ENCODE assay signal across 23 cellular contexts in the genomic region with DNA sequence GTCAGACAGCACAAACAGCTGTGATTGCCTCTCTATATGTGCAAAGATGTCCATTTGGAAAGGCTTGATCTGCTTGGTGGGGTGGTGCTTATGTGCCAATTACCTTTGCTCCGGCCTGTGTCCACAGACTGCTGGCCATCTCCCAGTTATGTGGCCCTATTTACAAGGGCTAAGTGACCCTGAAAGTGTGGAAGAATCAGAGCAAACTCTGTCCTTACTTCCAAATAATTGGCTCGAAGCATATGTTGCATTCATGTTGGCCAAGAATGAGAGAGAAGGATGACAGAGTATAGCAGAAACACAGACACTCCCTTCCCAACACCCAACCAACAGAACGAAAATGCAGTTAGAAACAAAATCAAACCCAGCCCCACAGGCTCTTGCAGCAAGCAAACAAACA.
"Had no signal": no experiment of that assay in that cellular context is flagged by ENCODE, and none has a peak within 500 bp of the region (broad histone marks: within the 10 kb centered on the region; RNA-seq: fewer than 3 reads in every experiment).

No MANE protein-coding gene starts in this region.

- H3K9me3 Mint-ChIP-seq: endodermal cell had no signal

- H3K27ac ChIP-seq: esophagus squamous epithelium, hepatocyte, ovary, prostate gland, spleen, uterus had no signal

- H3K4me3 ChIP-seq: esophagus squamous epithelium, hepatocyte, ovary, prostate gland, spleen, uterus had no signal

- H3K27me3 Mint-ChIP-seq: activated CD4-positive, alpha-beta T cell treated with anti-CD3 and anti-CD28 coated beads for 36 hours; activated CD8-positive, alpha-beta memory T cell treated with anti-CD3 and anti-CD28 coated beads, Interleukin-2, amount 10 ng/mL, durations not matched to agents 7 days and 5 days; activated naive CD4-positive, alpha-beta T cell treated with anti-CD3 and anti-CD28 coated beads, Interleukin-2, amount 50 U/mL, for 24 hours; activated naive CD8-positive, alpha-beta T cell treated with anti-CD3 and anti-CD28 coated beads, Interleukin-2, amount 50 U/mL, for 24 hours; stimulated activated naive CD8-positive, alpha-beta T cell treated with anti-CD3 and anti-CD28 coated beads, Interleukin-15, Interleukin-2, amounts not matched to agents 100 ng/mL and 50 ng/mL, for 24 hours; type B pancreatic cell had no signal

- H3K4me1 ChIP-seq: esophagus squamous epithelium, prostate gland had no signal

- H3K36me3 Mint-ChIP-seq: type B pancreatic cell had no signal

- H3K27me3 ChIP-seq: esophagus squamous epithelium, hepatocyte, ovary, spleen, uterus had no signal

- H3K4me2 ChIP-seq: hepatocyte had no signal

- H3K79me2 ChIP-seq: hepatocyte had no signal

- H3K4me3 Mint-ChIP-seq: activated CD4-positive, alpha-beta T cell treated with anti-CD3 and anti-CD28 coated beads for 36 hours; activated CD8-positive, alpha-beta memory T cell treated with anti-CD3 and anti-CD28 coated beads, Interleukin-2, amount 10 ng/mL, durations not matched to agents 7 days and 5 days; activated CD8-positive, alpha-beta T cell treated with anti-CD3 and anti-CD28 coated beads, Interleukin-2, amount 10 ng/mL, durations not matched to agents 7 days and 5 days; activated naive CD4-positive, alpha-beta T cell treated with anti-CD3 and anti-CD28 coated beads, Interleukin-2, amount 50 U/mL, for 24 hours; activated naive CD8-positive, alpha-beta T cell treated with anti-CD3 and anti-CD28 coated beads, Interleukin-2, amount 50 U/mL, for 24 hours; endodermal cell; nephron progenitor cell; stimulated activated naive CD8-positive, alpha-beta T cell treated with anti-CD3 and anti-CD28 coated beads, Interleukin-15, Interleukin-2, amounts not matched to agents 100 ng/mL and 50 ng/mL, for 24 hours; T-helper 2 cell treated with Interferon-gamma antibody and Interleukin-4, amounts not matched to agents 5 μg/mL and 100 μg/mL, for 36 hours; type B pancreatic cell had no signal

- DNase-seq: activated CD4-positive, alpha-beta T cell treated with anti-CD3 and anti-CD28 coated beads for 36 hours; activated CD4-positive, CD25-positive, alpha-beta regulatory T cell; activated CD8-positive, alpha-beta memory T cell treated with anti-CD3 and anti-CD28 coated beads, Interleukin-2, amount 10 ng/mL, durations not matched to agents 7 days and 5 days; activated CD8-positive, alpha-beta T cell treated with anti-CD3 and anti-CD28 coated beads, Interleukin-2, amount 10 ng/mL, durations not matched to agents 7 days and 5 days; activated naive CD8-positive, alpha-beta T cell treated with anti-CD3 and anti-CD28 coated beads, Interleukin-2, amount 50 U/mL, for 24 hours; activated T-cell treated with anti-CD3 and anti-CD28 coated beads, Interleukin-2, amount 50 U/mL, for 48 hours; amygdala; central memory CD4-positive, alpha-beta T cell; endodermal cell; esophagus squamous epithelium; kidney; nephron progenitor cell; ovary; spleen; uterus had no signal

- ATAC-seq: activated CD4-positive, alpha-beta T cell treated with anti-CD3 and anti-CD28 coated beads for 36 hours; activated CD8-positive, alpha-beta memory T cell treated with anti-CD3 and anti-CD28 coated beads, Interleukin-2, amount 10 ng/mL, durations not matched to agents 7 days and 5 days; activated CD8-positive, alpha-beta T cell treated with anti-CD3 and anti-CD28 coated beads, Interleukin-2, amount 10 ng/mL, durations not matched to agents 7 days and 5 days; activated naive CD8-positive, alpha-beta T cell treated with anti-CD3 and anti-CD28 coated beads, Interleukin-2, amount 50 U/mL, for 24 hours; SK-N-SH treated with all-trans-retinoic acid at 6 μM for 48 hours had no signal

- H2AFZ ChIP-seq: hepatocyte had no signal

- H3K27ac Mint-ChIP-seq: activated CD4-positive, alpha-beta T cell treated with anti-CD3 and anti-CD28 coated beads for 36 hours; activated CD8-positive, alpha-beta memory T cell treated with anti-CD3 and anti-CD28 coated beads, Interleukin-2, amount 10 ng/mL, durations not matched to agents 7 days and 5 days; activated CD8-positive, alpha-beta T cell treated with anti-CD3 and anti-CD28 coated beads, Interleukin-2, amount 10 ng/mL, durations not matched to agents 7 days and 5 days; activated naive CD4-positive, alpha-beta T cell treated with anti-CD3 and anti-CD28 coated beads, Interleukin-2, amount 50 U/mL, for 24 hours; activated naive CD8-positive, alpha-beta T cell treated with anti-CD3 and anti-CD28 coated beads, Interleukin-2, amount 50 U/mL, for 24 hours; activated T-helper 2 cell treated with anti-CD3 and anti-CD28 coated beads, Interferon-gamma antibody, Interleukin-2, Interleukin-4, amounts not matched to agents 10 μg/mL and 5 μg/mL and 100 μg/mL, durations not matched to agents 14 hours and 24 hours and 36 hours; endodermal cell; stimulated activated naive CD8-positive, alpha-beta T cell treated with anti-CD3 and anti-CD28 coated beads, Interleukin-15, Interleukin-2, amounts not matched to agents 100 ng/mL and 50 ng/mL, for 24 hours; T-helper 2 cell treated with Interferon-gamma antibody and Interleukin-4, amounts not matched to agents 5 μg/mL and 100 μg/mL, for 36 hours; type B pancreatic cell had no signal

- H3K36me3 ChIP-seq: ovary, prostate gland, uterus had no signal
